In genomic region chr2:96059443-96059842, GRCh38 we compare ENCODE assay signal across 1 cellular context. TPM values are rescaled to one million over a fixed set of nuclear protein-coding genes. Genes with fewer than 3 reads are reported as not detected.
"Had no signal": no experiment of that assay in that cellular context is flagged by ENCODE, and none has a peak within 500 bp of the region (broad histone marks: within the 10 kb centered on the region; RNA-seq: fewer than 3 reads in every experiment).

No MANE protein-coding gene starts in this region.

RNA-seq across cellular contexts. Expression of gene ADRA2B, which starts 56.9 kb away (rescaled TPM):
- total RNA-seq: temporal lobe had no signal
